8 cellular contexts compared by ENCODE assay signal in the genomic region with DNA sequence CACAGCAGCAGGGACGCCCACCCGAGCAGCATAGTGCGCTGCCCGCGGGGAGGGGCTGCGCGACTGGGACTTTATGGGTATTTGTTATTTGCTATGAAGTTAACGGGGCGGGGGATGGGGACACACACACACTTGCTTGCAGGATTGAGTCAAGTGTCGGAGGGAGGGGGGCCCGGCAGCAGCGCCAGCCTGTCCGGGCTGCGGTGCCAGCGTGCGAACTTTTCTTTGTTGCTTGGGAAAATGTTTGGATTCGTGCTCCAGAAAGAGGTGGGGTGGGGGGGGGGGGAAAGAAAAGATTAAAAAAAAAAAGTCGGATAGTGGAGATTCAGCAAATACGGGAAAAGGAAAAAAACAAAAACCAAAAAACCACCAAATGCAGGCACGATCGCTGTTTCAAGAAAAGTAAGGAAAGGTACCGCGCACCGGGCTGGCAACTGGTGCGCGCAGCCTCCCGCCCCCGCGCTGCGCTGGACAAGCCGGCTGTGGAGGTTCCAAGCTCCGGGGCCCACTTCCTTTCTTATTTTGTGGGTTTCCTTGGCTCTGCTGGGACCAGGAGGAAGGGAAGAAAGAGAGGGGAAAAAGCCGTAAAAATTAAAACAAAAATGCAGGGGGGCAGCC. TPM values are rescaled to one million over a fixed set of nuclear protein-coding genes. Genes with fewer than 3 reads are reported as not detected.
A peak's percentile ranks its signal among the peaks of the same experiment; 100 is the strongest.
DNase-seq lines count a peak whose midpoint lies in the region; ATAC-seq, FAIRE-seq and TF ChIP-seq lines count a peak whose summit lies in the region.

No MANE protein-coding gene starts in this region.

- no TSS peak for BruUV-seq in HepG2 (replicated peaks; lab: Mats Ljungman, UMichigan)

- FAIRE-seq in HepG2 (lab: Jason Lieb, UNC), result no peak

- TF ChIP-seq CTCF in liver (IDR thresholded peaks at IDR 0.05; ENCODE audit: low read depth, low read length, missing input control), result no peak
- TF ChIP-seq CTCF in HepG2 (CRISPR knock-in tag; IDR thresholded peaks at IDR 0.05), result no peak

- intact Hi-C loops in HepG2 (cut with micrococcal nuclease; ENCODE audit: unreplicated experiment), result no loop called here

- H3K27me3 ChIP-seq in liver (ENCODE audit: control insufficient read depth in 4 of 4, insufficient read depth in 4 of 4, low read length in 3 of 4) (peaks cover 0 to 5% (median 3%) of the 10 kb centered on the region in 4 donors), HepG2 (ENCODE audit: control insufficient read depth in 1 of 2, insufficient read depth in 2 of 2, low read length in 2 of 2) (no peaks in the 10 kb centered on the region), esophagus (ENCODE audit: control insufficient read depth in 1 of 2, insufficient read depth in 2 of 2, low read length in 2 of 2) (peaks cover 0 to 3% of the 10 kb centered on the region in 2 donors), mucosa of rectum (ENCODE audit: control insufficient read depth in 2 of 2, insufficient read depth in 2 of 2, low read length in 2 of 2) (peaks cover 5 to 13% of the 10 kb centered on the region in 2 donors)

- TF ChIP-seq EP300 in HepG2 (IDR thresholded peaks at IDR 0.05; ENCODE audit: low read depth in 2 of 2, low read length in 2 of 2), result no peak
- TF ChIP-seq EP300 in HepG2 (CRISPR knock-in tag; IDR thresholded peaks at IDR 0.05; ENCODE audit: borderline replicate concordance), result no peak

- no peak overlapping the region for H3K27ac Mint-ChIP-seq in activated naive CD4-positive, alpha-beta T cell treated with anti-CD3 and anti-CD28 coated beads, Interleukin-2, amount 10 ng/mL, durations not matched to agents 7 days and 5 days

- no peak overlapping the region for H3K4me3 Mint-ChIP-seq in activated naive CD4-positive, alpha-beta T cell treated with anti-CD3 and anti-CD28 coated beads, Interleukin-2, amount 10 ng/mL, durations not matched to agents 7 days and 5 days

- H3K9me3 Mint-ChIP-seq in activated naive CD4-positive, alpha-beta T cell treated with anti-CD3 and anti-CD28 coated beads, Interleukin-2, amount 10 ng/mL, durations not matched to agents 7 days and 5 days, result no peaks in the 10 kb centered on the region

- H3K27ac ChIP-seq in liver (ENCODE audit: low read depth in 1 of 2, low read length in 2 of 2) (peak overlapping the region; percentile 59 to 66), HepG2 (ENCODE audit: extremely low read length, insufficient read depth, low read length) (no peak overlapping the region), esophagus (ENCODE audit: low read depth in 2 of 2, low read length in 1 of 2) (peak overlapping the region; percentile 53 to 54), mucosa of rectum (ENCODE audit: low read depth in 2 of 2, low read length in 2 of 2) (peak overlapping the region; percentile 35 to 61)

- in situ Hi-C loops in HepG2 (cut with HindIII; ENCODE audit: extremely low pct_ligation_motif_present, low pct_unique_long_range_greater_than_20kb), result no loop called here

- no peak overlapping the region for H2AFZ ChIP-seq in HepG2 (ENCODE audit: low read length)

- H3K36me3 ChIP-seq in liver (ENCODE audit: control insufficient read depth in 4 of 4, insufficient read depth in 3 of 4, low read depth in 1 of 4, low read length in 3 of 4), result no peaks in the 10 kb centered on the region
- no peaks in the 10 kb centered on the region for H3K36me3 ChIP-seq in HepG2 (replicated peaks in 1 of 2; ENCODE audit: control insufficient read depth in 1 of 2, insufficient read depth in 2 of 2, low read length in 2 of 2)
- no peaks in the 10 kb centered on the region for H3K36me3 ChIP-seq in esophagus (ENCODE audit: control insufficient read depth in 2 of 2, insufficient read depth in 2 of 2, low read length in 1 of 2)
- no peaks in the 10 kb centered on the region for H3K36me3 ChIP-seq in mucosa of rectum (ENCODE audit: control insufficient read depth in 2 of 2, insufficient read depth in 2 of 2, low read length in 2 of 2)

- H3K4me1 ChIP-seq in liver (ENCODE audit: control insufficient read depth in 4 of 4, insufficient read depth in 4 of 4, low read length in 3 of 4) (peaks cover 2 to 27% (median 19%) of the 10 kb centered on the region in 4 donors), HepG2 (ENCODE audit: insufficient read depth, low read length) (no peaks in the 10 kb centered on the region), esophagus (ENCODE audit: control insufficient read depth in 2 of 2, insufficient read depth in 2 of 2, low read length in 1 of 2) (peaks cover 0 to 12% of the 10 kb centered on the region in 2 donors), mucosa of rectum (ENCODE audit: control insufficient read depth in 2 of 2, insufficient read depth in 2 of 2, low read length in 2 of 2) (no peaks in the 10 kb centered on the region)

- H3K9ac ChIP-seq in liver (ENCODE audit: low read depth in 1 of 2, low read length in 2 of 2) (no peak overlapping the region), HepG2 (ENCODE audit: insufficient read depth, low read depth, low read length) (no peak overlapping the region), mucosa of rectum (ENCODE audit: low read depth in 1 of 2, low read length in 2 of 2) (peak overlapping the region; percentile 32 to 54)

- H4K20me1 ChIP-seq in HepG2 (ENCODE audit: insufficient read depth, low read length), result no peaks in the 10 kb centered on the region

- ATAC-seq in HepG2 (no peak), GM18858 (IDR thresholded peaks at IDR 0.05; ENCODE audit: unreplicated experiment) (no peak)
- no peak for ATAC-seq in stimulated activated naive CD8-positive, alpha-beta T cell treated with anti-CD3 and anti-CD28 coated beads, Interleukin-15, Interleukin-2, amounts not matched to agents 100 U/mL and 50 U/mL, for 24 hours

- H3K4me3 ChIP-seq in liver (ENCODE audit: low read depth in 1 of 3, low read length in 3 of 3) (peak overlapping the region; percentile 39 to 56 (median 40)), HepG2 (replicated peaks in 1 of 3; ENCODE audit: insufficient read depth in 1 of 3, low read depth in 2 of 3, low read length in 3 of 3) (no peak overlapping the region), esophagus (ENCODE audit: low read depth in 1 of 2, low read length in 2 of 2) (peak overlapping the region; percentile 41 to 55), mucosa of rectum (ENCODE audit: low read length in 2 of 2) (peak overlapping the region; percentile 60 to 63)

- CTCF ChIA-PET in HepG2 (lab: Yijun Ruan, JAX; ENCODE audit: low intra/inter-chr PET ratio, low total read pairs), result no interaction called here
- CTCF ChIA-PET in activated naive CD4-positive, alpha-beta T cell treated with anti-CD3 and anti-CD28 coated beads, Interleukin-2, amount 10 ng/mL, durations not matched to agents 7 days and 5 days (lab: Charles Lee), result no interaction called here

- H3K4me2 ChIP-seq in HepG2 (ENCODE audit: low read depth, low read length), result no peak overlapping the region

- no peak for TF ChIP-seq POLR2A in HepG2 (IDR thresholded peaks at IDR 0.05; ENCODE audit: insufficient read depth in 1 of 2, low read depth in 2 of 2, low read length in 2 of 2)

- TF ChIP-seq RAD21 in liver (IDR thresholded peaks at IDR 0.05), result no peak
- no peak for TF ChIP-seq RAD21 in HepG2 (CRISPR knock-in tag; IDR thresholded peaks at IDR 0.05)

- no peaks in the 10 kb centered on the region for H3K79me2 ChIP-seq in HepG2 (ENCODE audit: insufficient read depth, low read length)

- DNase-seq in HepG2 (ENCODE audit: low spot score), result no peak
- DNase-seq in activated naive CD4-positive, alpha-beta T cell treated with anti-CD3 and anti-CD28 coated beads, Interleukin-2, amount 10 ng/mL, durations not matched to agents 7 days and 5 days, result no peak
- DNase-seq in stimulated activated naive CD8-positive, alpha-beta T cell treated with anti-CD3 and anti-CD28 coated beads, Interleukin-15, Interleukin-2, amounts not matched to agents 100 U/mL and 50 U/mL, for 24 hours, result no peak
- no peak for DNase-seq in stimulated activated CD8-positive, alpha-beta memory T cell treated with anti-CD3 and anti-CD28 coated beads, Interleukin-4, amount 100 ng/mL, for 48 hours

- peaks cover 44% of the 10 kb centered on the region for H3K27me3 Mint-ChIP-seq in activated naive CD4-positive, alpha-beta T cell treated with anti-CD3 and anti-CD28 coated beads, Interleukin-2, amount 10 ng/mL, durations not matched to agents 7 days and 5 days

- H3K36me3 Mint-ChIP-seq in activated naive CD4-positive, alpha-beta T cell treated with anti-CD3 and anti-CD28 coated beads, Interleukin-2, amount 10 ng/mL, durations not matched to agents 7 days and 5 days, result no peaks in the 10 kb centered on the region

- POLR2A ChIA-PET in HepG2 (lab: Yijun Ruan, JAX), result no interaction called here

- WGBS in liver, result 3% methylated on average over 33 of the region's 33 CpGs
- WGBS in HepG2 (ENCODE audit: low lambda C conversion rate), result 42% methylated on average over 33 of the region's 33 CpGs
- 2 to 3% methylated on average over 32 to 33 of the region's 33 CpGs for WGBS in esophagus, 2 donors

- H3K9me3 ChIP-seq in liver (ENCODE audit: control insufficient read depth in 4 of 4, low read length in 3 of 4) (no peaks in the 10 kb centered on the region), HepG2 (ENCODE audit: low read length) (peaks cover 51% of the 10 kb centered on the region), esophagus (ENCODE audit: control insufficient read depth in 2 of 2, insufficient read depth in 1 of 2, low read depth in 1 of 2, low read length in 1 of 2) (peaks cover 0 to 6% of the 10 kb centered on the region in 2 donors), mucosa of rectum (ENCODE audit: control insufficient read depth in 2 of 2, low read length in 2 of 2) (no peaks in the 10 kb centered on the region)

- no peaks in the 10 kb centered on the region for H3K4me1 Mint-ChIP-seq in activated naive CD4-positive, alpha-beta T cell treated with anti-CD3 and anti-CD28 coated beads, Interleukin-2, amount 10 ng/mL, durations not matched to agents 7 days and 5 days

RNA-seq across cellular contexts. Expression of gene ADAMTS5, which starts 0.4 kb away (rescaled TPM):
- total RNA-seq in liver (1 to 10 TPM in 1 of 2 donors, under 1 TPM in 1; 0.92 to 2.5 TPM), HepG2 (2016; rRNA removed; fragmentation: Illumina TruSeq; extraction: Trizol) (not detected in 2 replicates)
- polyA plus RNA-seq in liver (under 1 TPM; 0.43 to 0.47 TPM), HepG2 (2011; rRNA removed) (not detected in 2 replicates), esophagus (under 1 TPM; 0.41 to 0.60 TPM)
- total RNA-seq in HepG2 (2016; cell fraction: cytosol; rRNA removed; fragmentation: Illumina TruSeq; extraction: Trizol; ENCODE audit: low read depth), result not detected in 2 replicates
- not detected in 2 replicates for total RNA-seq in HepG2 (2016; cell fraction: insoluble cytoplasmic fraction; rRNA removed; fragmentation: Illumina TruSeq; extraction: Trizol)
- total RNA-seq in HepG2 (2016; cell fraction: membrane; rRNA removed; fragmentation: Illumina TruSeq; extraction: Trizol), result not detected in 2 replicates
- total RNA-seq in HepG2 (2016; cell fraction: nucleus; rRNA removed; fragmentation: Illumina TruSeq; extraction: Trizol), result not detected in 2 replicates
- not detected in 2 replicates for polyA plus RNA-seq in HepG2 (2011; cell fraction: cytosol; rRNA removed)
- polyA plus RNA-seq in HepG2 (2011; cell fraction: nucleus; rRNA removed), result not detected in 2 replicates
- not detected in 2 replicates for polyA plus RNA-seq in HepG2 (2012)
- not detected in 2 replicates for polyA plus RNA-seq in HepG2 (2016; cell fraction: cytosol; fragmentation: Illumina TruSeq; extraction: Trizol; ENCODE audit: low read depth)
- polyA plus RNA-seq in HepG2 (2016; cell fraction: insoluble cytoplasmic fraction; fragmentation: Illumina TruSeq; extraction: Trizol; ENCODE audit: low read depth), result not detected in 2 replicates
- not detected in 2 replicates for polyA plus RNA-seq in HepG2 (2016; cell fraction: membrane; fragmentation: Illumina TruSeq; extraction: Trizol; ENCODE audit: low read depth)
- not detected in 2 replicates for polyA plus RNA-seq in HepG2 (2016; cell fraction: nucleus; fragmentation: Illumina TruSeq; extraction: Trizol; ENCODE audit: insufficient read depth, low read depth)
- polyA minus RNA-seq in HepG2 (2011; rRNA and poly(A)+ RNA removed; ENCODE audit: low replicate concordance), result 6.9 TPM in 1 of 2 replicates, not detected in the other
- 0.09 TPM in 1 of 2 replicates, not detected in the other for polyA minus RNA-seq in HepG2 (2011; cell fraction: cytosol; rRNA and poly(A)+ RNA removed)
- polyA minus RNA-seq in HepG2 (2011; cell fraction: nucleus; rRNA and poly(A)+ RNA removed), result under 0.01 TPM in 1 of 2 replicates, not detected in the other

Comparison
In these comparisons a context has a peak if more than half of its experiments do, and no peak if none do; other contexts are left out.
1. H3K4me3 ChIP-seq: peak in liver (3 of 3), esophagus (2 of 2) and mucosa of rectum (2 of 2); none in HepG2 (0 of 3).
2. H3K9ac ChIP-seq: peak in mucosa of rectum (2 of 2); none in liver (0 of 2) and HepG2 (single experiment).